Comparison of ENCODE assay signal across 12 cellular contexts in genomic region chr7:123823898-123824753, GRCh38. TPM values are rescaled to one million over a fixed set of nuclear protein-coding genes. Genes with fewer than 3 reads are reported as not detected.
A peak's percentile ranks its signal among the peaks of the same experiment; 100 is the strongest.
DNase-seq lines count a peak whose midpoint lies in the region; ATAC-seq and TF ChIP-seq lines count a peak whose summit lies in the region.
"Had no signal": no experiment of that assay in that cellular context is flagged by ENCODE, and none has a peak within 500 bp of the region (broad histone marks: within the 10 kb centered on the region; RNA-seq: fewer than 3 reads in every experiment).

No MANE protein-coding gene starts in this region.

- CTCF ChIA-PET in GM10248 (lab: Yijun Ruan, JAX) = interaction anchor here (1.2 to 5.4 kb wide), 5 partner anchors 9 to 48 kb away, joined by 5 to 25 read pairs (median 8); no protein-coding TSS in a partner anchor

- no peak for TF ChIP-seq CTCF in GM10248 (IDR thresholded peaks at IDR 0.05; ENCODE audit: control extremely low read depth, extremely low read depth, low read depth, missing control alignments)

- peak overlapping the region; percentile 49 for H3K4me3 Mint-ChIP-seq in activated naive CD8-positive, alpha-beta T cell treated with anti-CD3 and anti-CD28 coated beads for 36 hours
- H3K4me3 Mint-ChIP-seq: CD8-positive, alpha-beta memory T cell; neural progenitor cell had no signal

- H3K9me3 Mint-ChIP-seq in activated naive CD8-positive, alpha-beta T cell treated with anti-CD3 and anti-CD28 coated beads for 36 hours = peaks cover 1% of the 10 kb centered on the region
- H3K9me3 Mint-ChIP-seq: CD8-positive, alpha-beta memory T cell; neural progenitor cell had no signal

- no peaks in the 10 kb centered on the region for H3K36me3 Mint-ChIP-seq in activated naive CD8-positive, alpha-beta T cell treated with anti-CD3 and anti-CD28 coated beads for 36 hours
- H3K36me3 Mint-ChIP-seq: CD8-positive, alpha-beta memory T cell; neural progenitor cell had no signal

- peaks cover 20% of the 10 kb centered on the region for H3K27me3 Mint-ChIP-seq in activated naive CD8-positive, alpha-beta T cell treated with anti-CD3 and anti-CD28 coated beads for 36 hours

- DNase-seq in GM10248 (ENCODE audit: extremely low spot score) (peak; percentile 42), kidney tubule cell (ENCODE audit: low spot score) (no peak), NCI-H2029 (lab: John Stamatoyannopoulos, UW) (no peak), NCI-H82 treated with DMSO at 0.1 percent for 48 hours (lab: John Stamatoyannopoulos, UW; ENCODE audit: unreplicated experiment) (no peak), NCI-H82 (lab: John Stamatoyannopoulos, UW) (no peak)
- DNase-seq in activated naive CD8-positive, alpha-beta T cell treated with anti-CD3 and anti-CD28 coated beads for 36 hours = peak; percentile 61

- H3K27ac Mint-ChIP-seq in activated naive CD8-positive, alpha-beta T cell treated with anti-CD3 and anti-CD28 coated beads for 36 hours = peak overlapping the region; percentile 82
- H3K27ac Mint-ChIP-seq: CD8-positive, alpha-beta memory T cell; neural progenitor cell had no signal

- H3K4me1 Mint-ChIP-seq in activated naive CD8-positive, alpha-beta T cell treated with anti-CD3 and anti-CD28 coated beads for 36 hours = peaks cover 25% of the 10 kb centered on the region
- H3K4me1 Mint-ChIP-seq: neural progenitor cell had no signal

- peak; percentile 95 for ATAC-seq in GM21360 (IDR thresholded peaks at IDR 0.05; ENCODE audit: unreplicated experiment)
- peak; percentile 96 for ATAC-seq in HG03354 (IDR thresholded peaks at IDR 0.05; ENCODE audit: poor library complexity, severe bottlenecking, unreplicated experiment)

- POLR2A ChIA-PET in GM10248 (lab: Yijun Ruan, JAX) = no interaction called here

RNA-seq across cellular contexts. Expression of gene HYAL4, which starts 20.8 kb away (rescaled TPM):
- not detected for total RNA-seq in activated naive CD8-positive, alpha-beta T cell treated with anti-CD3 and anti-CD28 coated beads for 36 hours
- total RNA-seq: CD8-positive, alpha-beta memory T cell; esophagus muscularis mucosa; LHCN-M2 had no signal

Comparison
In these comparisons a context has a peak if more than half of its experiments do, and no peak if none do; other contexts are left out.
1. DNase-seq: peak in GM10248 (single experiment) and activated naive CD8-positive, alpha-beta T cell treated with anti-CD3 and anti-CD28 coated beads for 36 hours (single experiment); none in kidney tubule cell (single experiment), NCI-H2029 (single experiment), NCI-H82 treated with DMSO at 0.1 percent for 48 hours (single experiment) and NCI-H82 (single experiment).